In genomic region chr12:31362759-31363415, GRCh38 we compare ENCODE assay signal across 8 cellular contexts. TPM values are rescaled to one million over a fixed set of nuclear protein-coding genes. Genes with fewer than 3 reads are reported as not detected.
DNase-seq lines count a peak whose midpoint lies in the region; ATAC-seq and TF ChIP-seq lines count a peak whose summit lies in the region.

No MANE protein-coding gene starts in this region.

- TF ChIP-seq CTCF in coronary artery (IDR thresholded peaks at IDR 0.05), result no peak

- H3K27ac Mint-ChIP-seq in activated naive CD4-positive, alpha-beta T cell treated with anti-CD3 and anti-CD28 coated beads, Interleukin-2, amount 50 U/mL, for 72 hours, result peak overlapping the region; percentile 46 to 94

- no peaks in the 10 kb centered on the region for H3K36me3 ChIP-seq in muscle layer of duodenum (ENCODE audit: control insufficient read depth in 1 of 2, insufficient read depth in 2 of 2, low read length in 2 of 2)

- no peaks in the 10 kb centered on the region for H3K27me3 ChIP-seq in muscle layer of duodenum (ENCODE audit: low read depth, low read length)

- H3K36me3 Mint-ChIP-seq in activated naive CD4-positive, alpha-beta T cell treated with anti-CD3 and anti-CD28 coated beads, Interleukin-2, amount 50 U/mL, for 72 hours, result no peaks in the 10 kb centered on the region

- H3K9me3 Mint-ChIP-seq in activated naive CD4-positive, alpha-beta T cell treated with anti-CD3 and anti-CD28 coated beads, Interleukin-2, amount 50 U/mL, for 72 hours, result no peaks in the 10 kb centered on the region

- DNase-seq in DMS53 treated with DMSO at 0.1 percent for 48 hours (lab: John Stamatoyannopoulos, UW; ENCODE audit: unreplicated experiment) (peak; percentile 33), NCI-H69 (lab: John Stamatoyannopoulos, UW) (peak; percentile 100), coronary artery (ENCODE audit: low spot score) (no peak)
- DNase-seq in activated naive CD4-positive, alpha-beta T cell treated with anti-CD3 and anti-CD28 coated beads, Interleukin-2, amount 50 U/mL, for 72 hours (ENCODE audit: low spot score in 2 of 2), result peak in 1 of 2 donors; percentile 19
- no peak for DNase-seq in NK-92 treated with Interleukin-12 subunit alpha and Interleukin-12 subunit beta, amount 100 ng/mL, for 24 hours (lab: John Stamatoyannopoulos, UW)

- peak overlapping the region; percentile 27 for H3K27ac ChIP-seq in muscle layer of duodenum (ENCODE audit: low read length)
- H3K27ac ChIP-seq in coronary artery, result no peak overlapping the region

- peak; percentile 78 for ATAC-seq in GM19035 (IDR thresholded peaks at IDR 0.05; ENCODE audit: unreplicated experiment)
- ATAC-seq in HG03097 (IDR thresholded peaks at IDR 0.05; ENCODE audit: low FRiP score, unreplicated experiment), result peak; percentile 72
- ATAC-seq in activated naive CD4-positive, alpha-beta T cell treated with anti-CD3 and anti-CD28 coated beads, Interleukin-2, amount 50 U/mL, for 72 hours, result peak; percentile 77 to 85

- H3K9me3 ChIP-seq in muscle layer of duodenum (ENCODE audit: control insufficient read depth in 1 of 2, low read length in 2 of 2), result no peaks in the 10 kb centered on the region

- H3K4me1 ChIP-seq in muscle layer of duodenum (ENCODE audit: control insufficient read depth in 1 of 2, insufficient read depth in 2 of 2, low read length in 2 of 2), result no peaks in the 10 kb centered on the region

- H3K4me3 ChIP-seq in muscle layer of duodenum (ENCODE audit: low read depth in 1 of 2, low read length in 2 of 2), result peak overlapping the region in 1 of 2 donors; percentile 16
- no peak overlapping the region for H3K4me3 ChIP-seq in coronary artery

RNA-seq across cellular contexts. Expression of gene SINHCAF, which starts 36.9 kb away (rescaled TPM):
- 100 to 1,000 TPM; 162 to 190 TPM for total RNA-seq in activated naive CD4-positive, alpha-beta T cell treated with anti-CD3 and anti-CD28 coated beads, Interleukin-2, amount 50 U/mL, for 72 hours

Comparison
In these comparisons a context has a peak if more than half of its experiments do, and no peak if none do; other contexts are left out.
1. DNase-seq: peak in DMS53 treated with DMSO at 0.1 percent for 48 hours (single experiment) and NCI-H69 (single experiment); none in coronary artery (single experiment) and NK-92 treated with Interleukin-12 subunit alpha and Interleukin-12 subunit beta, amount 100 ng/mL, for 24 hours (single experiment).
2. Peak in every context shown above with its lines, with median percentiles within 50 percentile points of each other: ATAC-seq.